ENCODE assay signal across 17 cellular contexts in the genomic region with DNA sequence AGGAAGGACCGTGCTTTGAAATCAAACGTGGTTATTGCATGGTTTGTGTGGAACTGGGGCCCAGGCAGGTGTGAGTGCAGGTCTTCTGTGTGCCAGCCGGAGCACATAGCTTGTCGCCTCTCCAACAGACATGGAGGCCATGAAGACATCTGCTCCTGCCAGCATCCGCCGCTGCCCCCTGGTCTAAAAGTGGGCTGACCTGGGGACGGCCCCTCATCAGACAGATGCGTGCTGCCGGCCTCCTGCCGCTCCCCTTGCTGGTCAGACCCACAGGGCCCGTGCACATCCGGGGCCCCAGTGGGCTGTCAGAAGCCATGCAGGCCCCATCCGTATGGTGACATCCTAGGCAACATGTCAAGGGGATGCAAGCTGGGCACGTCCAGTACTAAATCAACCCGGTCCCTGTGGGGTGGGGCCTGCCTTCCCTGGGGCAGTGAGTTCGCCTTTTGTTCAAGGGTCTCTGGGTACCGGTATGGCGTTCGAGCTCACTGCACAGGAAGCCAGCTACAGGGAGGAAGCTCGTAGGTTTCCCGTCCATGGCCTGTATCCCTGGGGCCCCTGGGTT.
DNase-seq lines count a peak whose midpoint lies in the region; ATAC-seq and TF ChIP-seq lines count a peak whose summit lies in the region.
"Had no signal": no experiment of that assay in that cellular context is flagged by ENCODE, and none has a peak within 500 bp of the region (broad histone marks: within the 10 kb centered on the region; RNA-seq: fewer than 3 reads in every experiment).

No MANE protein-coding gene starts in this region.

- H3K4me1 Mint-ChIP-seq in chondrocyte (ENCODE audit: low read depth) = peaks cover 6% of the 10 kb centered on the region
- H3K4me1 Mint-ChIP-seq: B cell had no signal

- H3K9me3 Mint-ChIP-seq in chondrocyte (ENCODE audit: low read depth) = no peaks in the 10 kb centered on the region
- H3K9me3 Mint-ChIP-seq: CD8-positive, alpha-beta T cell; H9 had no signal

- DNase-seq in left ventricle myocardium superior (peak; percentile 23), left ventricle myocardium inferior (no peak), chondrocyte (ENCODE audit: low spot score) (peak; percentile 87), lower lobe of right lung (peak; percentile 37), sigmoid colon (no peak)
- DNase-seq: CD8-positive, alpha-beta T cell; COR-L47; DMS153; DMS79 treated with DMSO at 0.1 percent for 48 hours; EL; GOT3; H9 had no signal

- no peak overlapping the region for H3K27ac ChIP-seq in left ventricle myocardium inferior (replicated peaks)
- no peak overlapping the region for H3K27ac ChIP-seq in lower lobe of right lung
- no peak overlapping the region for H3K27ac ChIP-seq in sigmoid colon
- H3K27ac ChIP-seq: C4-2B, HL-60 had no signal

- 93 to 95% methylated on average over 21 of the region's 21 CpGs for WGBS in sigmoid colon, 2 donors

- no peak overlapping the region for H3K4me3 Mint-ChIP-seq in chondrocyte (ENCODE audit: unreplicated experiment)
- H3K4me3 Mint-ChIP-seq: B cell; CD8-positive, alpha-beta T cell; H9 had no signal

- TF ChIP-seq CTCF in left ventricle myocardium inferior (IDR thresholded peaks at IDR 0.05; ENCODE audit: borderline replicate concordance) = no peak
- no peak for TF ChIP-seq CTCF in chondrocyte (IDR thresholded peaks at IDR 0.05)
- no peak for TF ChIP-seq CTCF in lower lobe of right lung (IDR thresholded peaks at IDR 0.05)
- TF ChIP-seq CTCF in sigmoid colon (IDR thresholded peaks at IDR 0.05) = no peak

- no peaks in the 10 kb centered on the region for H3K27me3 ChIP-seq in left ventricle myocardium inferior (ENCODE audit: low read depth)
- no peaks in the 10 kb centered on the region for H3K27me3 ChIP-seq in lower lobe of right lung (ENCODE audit: low read depth)
- no peaks in the 10 kb centered on the region for H3K27me3 ChIP-seq in sigmoid colon

- H3K27me3 Mint-ChIP-seq in chondrocyte (ENCODE audit: low read depth) = no peaks in the 10 kb centered on the region
- H3K27me3 Mint-ChIP-seq: B cell had no signal

- ATAC-seq in left ventricle myocardium superior = no peak
- no peak for ATAC-seq in lower lobe of right lung
- no peak for ATAC-seq in HG03139 (IDR thresholded peaks at IDR 0.05; ENCODE audit: unreplicated experiment)
- ATAC-seq in HG02588 (IDR thresholded peaks at IDR 0.05; ENCODE audit: unreplicated experiment) = no peak
- ATAC-seq: CD8-positive, alpha-beta T cell had no signal

- no peak for TF ChIP-seq POLR2A in sigmoid colon (IDR thresholded peaks at IDR 0.05)

- H3K36me3 Mint-ChIP-seq in chondrocyte (ENCODE audit: low read depth) = peaks cover 5% of the 10 kb centered on the region

- TF ChIP-seq EP300 in sigmoid colon (IDR thresholded peaks at IDR 0.05) = no peak

- H3K4me3 ChIP-seq in left ventricle myocardium inferior (no peak overlapping the region), lower lobe of right lung (no peak overlapping the region), sigmoid colon (no peak overlapping the region)

- H3K4me1 ChIP-seq in left ventricle myocardium inferior (peaks cover 22% of the 10 kb centered on the region), lower lobe of right lung (peaks cover 2% of the 10 kb centered on the region), sigmoid colon (peaks cover 0 to 7% (median 3%) of the 10 kb centered on the region in 4 donors)

- H3K27ac Mint-ChIP-seq in chondrocyte (ENCODE audit: unreplicated experiment) = no peak overlapping the region
- H3K27ac Mint-ChIP-seq: B cell; CD8-positive, alpha-beta T cell had no signal

- intact Hi-C loops in left ventricle myocardium superior (cut with micrococcal nuclease) (no loop called here), left ventricle myocardium inferior (cut with micrococcal nuclease) (no loop called here), lower lobe of right lung (cut with DNase I) (no loop called here), sigmoid colon (cut with DNase I) (no loop called here)

- H3K36me3 ChIP-seq in left ventricle myocardium inferior = peaks cover 66% of the 10 kb centered on the region
- H3K36me3 ChIP-seq in lower lobe of right lung = peaks cover 90% of the 10 kb centered on the region
- peaks cover 0 to 66% (median 14%) of the 10 kb centered on the region in 4 donors for H3K36me3 ChIP-seq in sigmoid colon

- H3K9me3 ChIP-seq in left ventricle myocardium inferior (replicated peaks) = no peaks in the 10 kb centered on the region
- H3K9me3 ChIP-seq in lower lobe of right lung = no peaks in the 10 kb centered on the region
- H3K9me3 ChIP-seq in sigmoid colon = no peaks in the 10 kb centered on the region

Comparison
In these comparisons a context has a peak if more than half of its experiments do, and no peak if none do; other contexts are left out.
1. DNase-seq: peak in left ventricle myocardium superior (single experiment), chondrocyte (single experiment) and lower lobe of right lung (single experiment); none in left ventricle myocardium inferior (single experiment) and sigmoid colon (single experiment).